8 cellular contexts compared by ENCODE assay signal in genomic region chr19:480016-480855, GRCh38. TPM values are rescaled to one million over a fixed set of nuclear protein-coding genes. Genes with fewer than 3 reads are reported as not detected.
DNase-seq lines count a peak whose midpoint lies in the region; ATAC-seq and TF ChIP-seq lines count a peak whose summit lies in the region.

No MANE protein-coding gene starts in this region.

- no peak overlapping the region for H3K9ac ChIP-seq in SK-N-SH
- peak overlapping the region in 1 of 3 donors; percentile 62 for H3K9ac ChIP-seq in skeletal muscle tissue (ENCODE audit: low read depth in 1 of 3, low read length in 3 of 3)

- ATAC-seq in HG03469 (IDR thresholded peaks at IDR 0.05; ENCODE audit: unreplicated experiment) = no peak

- no peaks in the 10 kb centered on the region for H3K9me2 ChIP-seq in SK-N-SH

- H3K36me3 Mint-ChIP-seq in brain = no peaks in the 10 kb centered on the region

- H3K27ac ChIP-seq in SK-N-SH (ENCODE audit: low read depth in 2 of 2, low read length in 1 of 2) (no peak overlapping the region), skeletal muscle tissue (ENCODE audit: low read depth, low read length) (no peak overlapping the region)

- peak overlapping the region; percentile 81 to 96 (median 88) for H3K27ac Mint-ChIP-seq in brain

- no peaks in the 10 kb centered on the region for H3K79me2 ChIP-seq in SK-N-SH (ENCODE audit: insufficient read depth)

- DNase-seq in NCI-H345 (lab: John Stamatoyannopoulos, UW) (peak; percentile 41), NCI-H345 treated with DMSO at 0.1 percent for 48 hours (lab: John Stamatoyannopoulos, UW; ENCODE audit: unreplicated experiment) (no peak), SK-N-SH (peak; percentile 84), iPS-NIHi7 (ENCODE audit: extremely low spot score) (peak; percentile 87)
- no peak for DNase-seq in NK-92 treated with Interleukin-12 subunit alpha and Interleukin-12 subunit beta, amount 100 ng/mL, for 24 hours (lab: John Stamatoyannopoulos, UW)

- H3K27me3 Mint-ChIP-seq in brain = peaks cover 3% of the 10 kb centered on the region

- H3K4me1 Mint-ChIP-seq in brain = peaks cover 34% of the 10 kb centered on the region

- H3K4me3 Mint-ChIP-seq in brain = peak overlapping the region in 4 of 5 experiments; percentile 3 to 64 (median 42)

- H3K4me2 ChIP-seq in SK-N-SH = no peak overlapping the region

- no peaks in the 10 kb centered on the region for H3K36me3 ChIP-seq in SK-N-SH (replicated peaks in 1 of 2; ENCODE audit: control insufficient read depth in 1 of 2, insufficient read depth in 2 of 2, low read length in 1 of 2)
- H3K36me3 ChIP-seq in skeletal muscle tissue (ENCODE audit: control insufficient read depth in 3 of 3, insufficient read depth in 3 of 3, low read length in 3 of 3) = no peaks in the 10 kb centered on the region

- WGBS in SK-N-SH (ENCODE audit: low lambda C conversion rate) = 42% methylated on average over 24 of the region's 36 CpGs

- H3K4me1 ChIP-seq in SK-N-SH (ENCODE audit: control insufficient read depth in 1 of 2, insufficient read depth in 2 of 2, low read depth in 1 of 2, low read length in 1 of 2) (peaks cover 0 to 17% of the 10 kb centered on the region in 2 experiments; a peak in 1 of 4 replicates), skeletal muscle tissue (ENCODE audit: control insufficient read depth in 3 of 3, insufficient read depth in 3 of 3, low read length in 3 of 3) (peaks cover 4 to 10% (median 7%) of the 10 kb centered on the region in 3 donors)

- POLR2A ChIA-PET in SK-N-SH (lab: Yijun Ruan, JAX) = no interaction called here

- H3K4me3 ChIP-seq in SK-N-SH (ENCODE audit: low read depth in 2 of 2, low read length in 1 of 2) (no peak overlapping the region; a peak in 2 of 4 replicates), skeletal muscle tissue (ENCODE audit: low read length in 3 of 3) (peak overlapping the region; percentile 58 to 66 (median 63))

- peak; percentile 41 for TF ChIP-seq CTCF in SK-N-SH (IDR thresholded peaks at IDR 0.05)
- TF ChIP-seq CTCF in brain (conservative IDR thresholded peaks at IDR 0.05) = peak; percentile 66 to 73

- CTCF ChIA-PET in SK-N-SH (lab: Yijun Ruan, JAX) = interaction anchor here (0.8 to 2.1 kb wide), 6 partner anchors 9 to 96 kb away, joined by 3 to 5 read pairs (median 3); no protein-coding TSS in a partner anchor

- peaks cover 6 to 28% (median 18%) of the 10 kb centered on the region in 5 experiments for H3K9me3 Mint-ChIP-seq in brain

- TF ChIP-seq RAD21 in SK-N-SH (IDR thresholded peaks at IDR 0.05; ENCODE audit: low read length) = peak; percentile 49

- peaks cover 24% of the 10 kb centered on the region for H3F3A ChIP-seq in SK-N-SH (replicated peaks; ENCODE audit: insufficient read depth)

- no peaks in the 10 kb centered on the region for H3K27me3 ChIP-seq in SK-N-SH (ENCODE audit: insufficient read depth)
- H3K27me3 ChIP-seq in skeletal muscle tissue (ENCODE audit: control insufficient read depth in 3 of 3, insufficient read depth in 3 of 3, low read length in 3 of 3) = peaks cover 9 to 16% (median 15%) of the 10 kb centered on the region in 3 donors

- no peak for TF ChIP-seq EP300 in SK-N-SH (IDR thresholded peaks at IDR 0.05; ENCODE audit: borderline replicate concordance in 1 of 2, low read depth in 1 of 2, low read length in 1 of 2)

- H4K20me1 ChIP-seq in SK-N-SH (ENCODE audit: insufficient read depth) = no peaks in the 10 kb centered on the region

- H2AFZ ChIP-seq in SK-N-SH (ENCODE audit: low read depth) = no peak overlapping the region

- no peaks in the 10 kb centered on the region for H3K9me3 ChIP-seq in SK-N-SH
- H3K9me3 ChIP-seq in skeletal muscle tissue (ENCODE audit: control insufficient read depth in 3 of 3, low read length in 3 of 3) = no peaks in the 10 kb centered on the region

TF ChIP-seq in SK-N-SH, 30 proteins besides CTCF, POLR2A, EP300 and RAD21:
- TF ChIP-seq EZH2phosphoT487 (IDR thresholded peaks at IDR 0.05; ENCODE audit: borderline replicate concordance, low read depth) = no peak
- peak; percentile 35; the same call in 1 of the 2 replicates for TF ChIP-seq SMC3 (IDR thresholded peaks at IDR 0.05; ENCODE audit: low read depth, low read length)

RNA-seq across cellular contexts. Expression of gene MADCAM1, which starts 16.1 kb away (rescaled TPM):
- polyA plus RNA-seq in SK-N-SH (2012; rRNA removed) = 0.63 and 0.81 TPM in 2 replicates
- polyA plus RNA-seq in SK-N-SH (2012; cell fraction: cytosol; rRNA removed) = 0.14 TPM in 2 replicates
- polyA plus RNA-seq in SK-N-SH (2012; cell fraction: nucleus; rRNA removed) = 3.7 and 8.3 TPM in 2 replicates
- polyA plus RNA-seq in brain (ENCODE audit: insufficient read depth, low read depth, low replicate concordance) = 3.4 TPM
- 2.6 TPM for total RNA-seq in skeletal muscle tissue

RNA-seq across cellular contexts. Expression of gene SHC2, which starts 19.4 kb away (rescaled TPM):
- polyA plus RNA-seq in SK-N-SH (2012; rRNA removed) = 0.64 and 0.80 TPM in 2 replicates
- polyA plus RNA-seq in SK-N-SH (2012; cell fraction: cytosol; rRNA removed) = 0.22 and 0.45 TPM in 2 replicates
- 3.8 and 7.6 TPM in 2 replicates for polyA plus RNA-seq in SK-N-SH (2012; cell fraction: nucleus; rRNA removed)
- polyA plus RNA-seq in brain (ENCODE audit: insufficient read depth, low read depth, low replicate concordance) = 89.9 TPM
- total RNA-seq in skeletal muscle tissue = 7.8 TPM

RNA-seq across cellular contexts. Expression of gene TPGS1, which starts 27.1 kb away (rescaled TPM):
- polyA plus RNA-seq in SK-N-SH (2012; rRNA removed) (28.3 and 31.0 TPM in 2 replicates), brain (ENCODE audit: insufficient read depth, low read depth, low replicate concordance) (15.9 TPM)
- 11.8 and 22.1 TPM in 2 replicates for polyA plus RNA-seq in SK-N-SH (2012; cell fraction: cytosol; rRNA removed)
- polyA plus RNA-seq in SK-N-SH (2012; cell fraction: nucleus; rRNA removed) = 20.6 and 30.9 TPM in 2 replicates
- total RNA-seq in skeletal muscle tissue = 24.5 TPM

RNA-seq across cellular contexts. Expression of gene CDC34, which starts 51.3 kb away (rescaled TPM):
- 69.2 and 96.7 TPM in 2 replicates for polyA plus RNA-seq in SK-N-SH (2012; rRNA removed)
- 48.9 and 66.0 TPM in 2 replicates for polyA plus RNA-seq in SK-N-SH (2012; cell fraction: cytosol; rRNA removed)
- polyA plus RNA-seq in SK-N-SH (2012; cell fraction: nucleus; rRNA removed) = 83.8 and 200 TPM in 2 replicates
- 152 TPM for polyA plus RNA-seq in brain (ENCODE audit: insufficient read depth, low read depth, low replicate concordance)
- total RNA-seq in skeletal muscle tissue = 73.1 TPM

Comparison
In these comparisons a context has a peak if more than half of its experiments do, and no peak if none do; other contexts are left out.
1. DNase-seq: peak in NCI-H345 (single experiment), SK-N-SH (single experiment) and iPS-NIHi7 (single experiment); none in NCI-H345 treated with DMSO at 0.1 percent for 48 hours (single experiment) and NK-92 treated with Interleukin-12 subunit alpha and Interleukin-12 subunit beta, amount 100 ng/mL, for 24 hours (single experiment).
2. H3K4me3 ChIP-seq: peak in skeletal muscle tissue (3 of 3); none in SK-N-SH (0 of 2).
3. RNA of gene SHC2, which starts 19.4 kb away (polyA plus RNA-seq): 89.9 TPM in brain (single experiment); 0.22 to 7.6 TPM in SK-N-SH; every median in the first group is over 10 times any median in the second.